12 cellular contexts compared by ENCODE assay signal in genomic region chr11:95364324-95365295, GRCh38.
DNase-seq lines count a peak whose midpoint lies in the region; ATAC-seq, FAIRE-seq and TF ChIP-seq lines count a peak whose summit lies in the region.
"Had no signal": no experiment of that assay in that cellular context is flagged by ENCODE, and none has a peak within 500 bp of the region (broad histone marks: within the 10 kb centered on the region; RNA-seq: fewer than 3 reads in every experiment).

No MANE protein-coding gene starts in this region.

- no peak for TF ChIP-seq POLR2A in A549 (IDR thresholded peaks at IDR 0.05; ENCODE audit: low read length)

- POLR2A ChIA-PET in A549 (lab: Yijun Ruan, JAX) = no interaction called here

- WGBS in A549 (ENCODE audit: missing lambda C conversion rate) = 9% methylated on average over 4 of the region's 4 CpGs

- H3K27me3 ChIP-seq in MG63 = no peaks in the 10 kb centered on the region
- no peaks in the 10 kb centered on the region for H3K27me3 ChIP-seq in dorsolateral prefrontal cortex

- peaks cover 25% of the 10 kb centered on the region for H3K4me1 ChIP-seq in A549

- H3K9me3 ChIP-seq in A549 (peaks cover 3% of the 10 kb centered on the region; the same call in 1 of the 3 replicates), MG63 (no peaks in the 10 kb centered on the region)

- intact Hi-C loops in dorsolateral prefrontal cortex (cut with DNase I) = no loop called here

- peak overlapping the region; percentile 65 for H3K4me2 ChIP-seq in A549

- peak; percentile 36 to 69 for DNase-seq in A549 (ENCODE audit: low read depth in 1 of 2, low spot score in 1 of 2)
- peak; percentile 26 for DNase-seq in MG63
- DNase-seq in astrocyte of the spinal cord (ENCODE audit: low read depth, low spot score) = peak; percentile 51
- DNase-seq in left lobe of liver (ENCODE audit: low spot score) = no peak
- DNase-seq in dorsolateral prefrontal cortex = no peak
- no peak for DNase-seq in amygdala (lab: John Stamatoyannopoulos, UW)
- DNase-seq in stimulated activated CD8-positive, alpha-beta memory T cell treated with anti-CD3 and anti-CD28 coated beads, Interleukin-4, amount 100 ng/mL, for 48 hours = no peak
- DNase-seq in central memory CD4-positive, alpha-beta T cell = no peak
- DNase-seq: activated CD4-positive, alpha-beta T cell treated with anti-CD3 and anti-CD28 coated beads, Interleukin-2, amount 50 U/mL, for 4 hours; activated naive CD8-positive, alpha-beta T cell treated with anti-CD3 and anti-CD28 coated beads, Interleukin-2, amount 10 ng/mL, durations not matched to agents 7 days and 5 days; NCI-H2029 treated with DMSO at 0.1 percent for 48 hours had no signal

- in situ Hi-C loops in astrocyte of the spinal cord (cut with HindIII; ENCODE audit: low sequenced_read_pairs) = no loop called here

- TF ChIP-seq RAD21 in A549 (conservative IDR thresholded peaks at IDR 0.05 in 1 of 2, IDR thresholded peaks at IDR 0.05 in 1 of 2) = no peak; a peak in 1 of 5 replicates

- no peaks in the 10 kb centered on the region for H3K36me3 ChIP-seq in MG63

- H3K4me3 ChIP-seq in A549 (0 out of 3 replicates have a peak overlapping the region, but pooled peaks have one; percentile 9), MG63 (no peak overlapping the region), astrocyte of the spinal cord (ENCODE audit: low read depth, low read length) (no peak overlapping the region), dorsolateral prefrontal cortex (no peak overlapping the region)
- H3K4me3 ChIP-seq: skin epidermis had no signal

- no peak for FAIRE-seq in A549 (lab: Jason Lieb, UNC)

- CTCF ChIA-PET in A549 (lab: Yijun Ruan, JAX) = interaction anchor here (0.9 kb wide), 1 partner anchor 167 kb away, joined by 3 read pairs; no protein-coding TSS in a partner anchor

- no peak for TF ChIP-seq EP300 in A549 (IDR thresholded peaks at IDR 0.05)

- ATAC-seq in A549 (peak; percentile 90 to 97; a peak in 5 of 6 replicates), left lobe of liver (peak; percentile 89)

- TF ChIP-seq CTCF in A549 (IDR thresholded peaks at IDR 0.05) = no peak
- TF ChIP-seq CTCF in astrocyte of the spinal cord (IDR thresholded peaks at IDR 0.05; ENCODE audit: low read depth, low read length) = no peak
- TF ChIP-seq CTCF in dorsolateral prefrontal cortex (IDR thresholded peaks at IDR 0.05 in 54 of 56, conservative IDR thresholded peaks at IDR 0.05 in 2 of 56; ENCODE audit: low read depth in 1 of 56, partially characterized antibody in 56 of 56) = no peak

- H3K27ac ChIP-seq in A549 = peak overlapping the region; percentile 64 to 77
- H3K27ac ChIP-seq in dorsolateral prefrontal cortex = no peak overlapping the region
- H3K27ac ChIP-seq: skin epidermis had no signal

TF ChIP-seq in A549, 52 proteins besides CTCF, POLR2A, EP300 and RAD21:
- TF ChIP-seq CEBPB (IDR thresholded peaks at IDR 0.05) (peak in 1 of 2 experiments; percentile 67; a peak in 1 of 4 replicates), MYC (IDR thresholded peaks at IDR 0.05; ENCODE audit: borderline replicate concordance, low read length) (no peak), FOSL2 (IDR thresholded peaks at IDR 0.05) (peak; percentile 63), FOSL2 (CRISPR knock-in tag; IDR thresholded peaks at IDR 0.05) (peak; percentile 88), JUNB (IDR thresholded peaks at IDR 0.05) (peak; percentile 65)
- TF ChIP-seq, protein P1, sequence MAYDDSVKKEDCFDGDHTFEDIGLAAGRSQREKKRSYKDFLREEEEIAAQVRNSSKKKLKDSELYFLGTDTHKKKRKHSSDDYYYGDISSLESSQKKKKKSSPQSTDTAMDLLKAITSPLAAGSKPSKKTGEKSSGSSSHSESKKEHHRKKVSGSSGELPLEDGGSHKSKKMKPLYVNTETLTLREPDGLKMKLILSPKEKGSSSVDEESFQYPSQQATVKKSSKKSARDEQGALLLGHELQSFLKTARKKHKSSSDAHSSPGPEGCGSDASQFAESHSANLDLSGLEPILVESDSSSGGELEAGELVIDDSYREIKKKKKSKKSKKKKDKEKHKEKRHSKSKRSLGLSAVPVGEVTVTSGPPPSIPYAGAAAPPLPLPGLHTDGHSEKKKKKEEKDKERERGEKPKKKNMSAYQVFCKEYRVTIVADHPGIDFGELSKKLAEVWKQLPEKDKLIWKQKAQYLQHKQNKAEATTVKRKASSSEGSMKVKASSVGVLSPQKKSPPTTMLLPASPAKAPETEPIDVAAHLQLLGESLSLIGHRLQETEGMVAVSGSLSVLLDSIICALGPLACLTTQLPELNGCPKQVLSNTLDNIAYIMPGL (CRISPR knock-in tag; IDR thresholded peaks at IDR 0.05; ENCODE audit: borderline replicate concordance) = no peak
- TF ChIP-seq, protein P2, sequence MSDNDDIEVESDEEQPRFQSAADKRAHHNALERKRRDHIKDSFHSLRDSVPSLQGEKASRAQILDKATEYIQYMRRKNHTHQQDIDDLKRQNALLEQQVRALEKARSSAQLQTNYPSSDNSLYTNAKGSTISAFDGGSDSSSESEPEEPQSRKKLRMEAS (IDR thresholded peaks at IDR 0.05) = 0 out of 2 replicates have a peak, but pooled peaks have one; percentile 20

Comparison
In these comparisons a context has a peak if more than half of its experiments do, and no peak if none do; other contexts are left out.
1. DNase-seq: peak in A549 (2 of 2), MG63 (single experiment) and astrocyte of the spinal cord (single experiment); none in left lobe of liver (single experiment), dorsolateral prefrontal cortex (0 of 10), amygdala (0 of 56), stimulated activated CD8-positive, alpha-beta memory T cell treated with anti-CD3 and anti-CD28 coated beads, Interleukin-4, amount 100 ng/mL, for 48 hours (single experiment) and central memory CD4-positive, alpha-beta T cell (single experiment).
2. H3K27ac ChIP-seq: peak in A549 (2 of 2); none in dorsolateral prefrontal cortex (0 of 59).